In genomic region chr1:195065437-195065836, GRCh38 we compare ENCODE assay signal across 27 cellular contexts.
"Had no signal": no experiment of that assay in that cellular context is flagged by ENCODE, and none has a peak within 500 bp of the region (broad histone marks: within the 10 kb centered on the region; RNA-seq: fewer than 3 reads in every experiment).

No MANE protein-coding gene starts in this region.

- H3K4me1 ChIP-seq: Peyer's patch, SJCRH30 had no signal

- H3K36me3 ChIP-seq: Peyer's patch, SJCRH30 had no signal

- H3K36me3 Mint-ChIP-seq: IgD-negative memory B cell had no signal

- H3K27ac Mint-ChIP-seq: IgD-negative memory B cell had no signal

- H3K4me3 Mint-ChIP-seq: IgD-negative memory B cell had no signal

- H2AFZ ChIP-seq: PC-9 had no signal

- H3K27ac ChIP-seq: HL-60, KMS-11, PC-9, Peyer's patch, SJCRH30 had no signal

- DNase-seq: Kasumi-1; MV-4-11; NCI-H1048; NCI-H1105; NCI-H1417; NCI-H1436 treated with DMSO at 0.1 percent for 48 hours; NCI-H1694; NCI-H187 treated with DMSO at 0.1 percent for 48 hours; NCI-H2029 treated with DMSO at 0.1 percent for 48 hours; NCI-H2171 treated with DMSO at 0.1 percent for 48 hours; NCI-H345; NCI-H446 treated with DMSO at 0.1 percent for 48 hours; NCI-H510A treated with DMSO at 0.1 percent for 48 hours; NCI-H526 treated with DMSO at 0.1 percent for 48 hours; NCI-H748 treated with DMSO at 0.1 percent for 48 hours; NK-92 treated with Interleukin-12 subunit alpha and Interleukin-12 subunit beta, amount 100 ng/mL, for 24 hours; OCI-M1; PC-9; Peyer's patch; SHP77 treated with DMSO at 0.1 percent for 48 hours; SJCRH30 had no signal

- H3K27me3 Mint-ChIP-seq: IgD-negative memory B cell had no signal

- H3K9ac ChIP-seq: KMS-11 had no signal

- ATAC-seq: K562, Right ventricle myocardium inferior, SK-N-SH treated with all-trans-retinoic acid at 6 μM for 48 hours had no signal

- H3K4me1 Mint-ChIP-seq: IgD-negative memory B cell had no signal

- H3K4me3 ChIP-seq: K562, PC-9, Peyer's patch, SJCRH30 had no signal

- H3K27me3 ChIP-seq: Peyer's patch, SJCRH30 had no signal

- H3K4me2 ChIP-seq: KMS-11, PC-9 had no signal

- H3K9me3 ChIP-seq: Peyer's patch, SJCRH30 had no signal
